8 cellular contexts compared by ENCODE assay signal in genomic region chr10:122879339-122880273, GRCh38. TPM values are rescaled to one million over a fixed set of nuclear protein-coding genes. Genes with fewer than 3 reads are reported as not detected.
DNase-seq lines count a peak whose midpoint lies in the region; ATAC-seq and TF ChIP-seq lines count a peak whose summit lies in the region.

FAM24B (minus strand) TSS chr10:122879581; CDS start chr10:122850515, 29,066 bp downstream.

- TF ChIP-seq CTCF in AG04449 (IDR thresholded peaks at IDR 0.05; ENCODE audit: insufficient read depth, low read length, missing control alignments) (no peak), left lung (IDR thresholded peaks at IDR 0.05) (no peak)

- H3K4me1 ChIP-seq in left lung, result peaks cover 0 to 16% of the 10 kb centered on the region in 2 donors

- intact Hi-C loops in left lung (cut with DNase I), result no loop called here

- no peaks in the 10 kb centered on the region for H3K9me3 ChIP-seq in left lung

- DNase-seq in AG04449 (ENCODE audit: low read depth, low spot score) (peak; percentile 84), NCI-H460 (ENCODE audit: extremely low read depth, low read depth) (peak; percentile 99), dermis blood vessel endothelial cell (peak; percentile 99), left lung (peak; percentile 95 to 97)
- peak; percentile 95 for DNase-seq in activated CD4-positive, alpha-beta T cell treated with anti-CD3 and anti-CD28 coated beads for 48 hours
- peak; percentile 82 to 91 (median 87) for DNase-seq in stimulated activated CD4-positive, alpha-beta T cell treated with anti-CD3 and anti-CD28 coated beads, TNF-alpha, amount 100 ng/mL, for 1 hour (ENCODE audit: low read depth in 3 of 3, low spot score in 1 of 3)

- CTCF ChIA-PET in AG04449 (lab: Yijun Ruan, JAX), result no interaction called here

- POLR2A ChIA-PET in AG04449 (lab: Yijun Ruan, JAX), result no interaction called here

- peak within 1 kb of the TSS; percentile 75 for H3K4me3 ChIP-seq in AG04449 (ENCODE audit: low read depth, low read length)
- H3K4me3 ChIP-seq in left lung, result peak within 1 kb of the TSS; percentile 47 to 62

- peak within 1 kb of the TSS; percentile 50 to 64 for H3K27ac ChIP-seq in left lung

- no peaks in the 10 kb centered on the region for H3K36me3 ChIP-seq in left lung

- ATAC-seq in GM18907 (IDR thresholded peaks at IDR 0.05; ENCODE audit: unreplicated experiment) (peak; percentile 77), HG03159 (IDR thresholded peaks at IDR 0.05; ENCODE audit: unreplicated experiment) (peak; percentile 75), left lung (peak; percentile 96)

- H3K27me3 ChIP-seq in left lung, result peaks cover 0 to 10% of the 10 kb centered on the region in 2 donors

RNA-seq across cellular contexts. Expression of gene FAM24B, which starts in this region (rescaled TPM):
- total RNA-seq in NCI-H460 (2014; rRNA removed; shearing (Covaris generic)), result 34.9 and 36.3 TPM in 2 replicates
- 34.6 and 38.4 TPM in 2 replicates for polyA plus RNA-seq in NCI-H460 (2014; cell fraction: nucleus; rRNA removed)
- total RNA-seq in dermis blood vessel endothelial cell (2.2 and 5.1 TPM in 2 replicates), left lung (1 to 10 TPM; 3.0 to 4.0 TPM)

Comparison
In these comparisons a context has a peak if more than half of its experiments do, and no peak if none do; other contexts are left out.
1. Peak in every context shown above with its lines: DNase-seq, ATAC-seq, H3K4me3 ChIP-seq and H3K27ac ChIP-seq.